Comparison of ENCODE assay signal across 15 cellular contexts in genomic region chr13:95955255-95955654, GRCh38.
DNase-seq lines count a peak whose midpoint lies in the region; ATAC-seq and TF ChIP-seq lines count a peak whose summit lies in the region.
"Had no signal": no experiment of that assay in that cellular context is flagged by ENCODE, and none has a peak within 500 bp of the region (broad histone marks: within the 10 kb centered on the region; RNA-seq: fewer than 3 reads in every experiment).

No MANE protein-coding gene starts in this region.

- H3K27me3 ChIP-seq in dorsolateral prefrontal cortex, result no peaks in the 10 kb centered on the region

- H3K27ac ChIP-seq in dorsolateral prefrontal cortex, result no peak overlapping the region

- H3K27ac Mint-ChIP-seq in activated naive CD4-positive, alpha-beta T cell treated with anti-CD3 and anti-CD28 coated beads, Interleukin-2, amount 50 U/mL, for 72 hours, result no peak overlapping the region
- H3K27ac Mint-ChIP-seq: stimulated activated naive CD8-positive, alpha-beta T cell treated with anti-CD3 and anti-CD28 coated beads, Interleukin-15, Interleukin-2, amounts not matched to agents 100 ng/mL and 50 ng/mL, for 24 hours had no signal

- H3K36me3 Mint-ChIP-seq in activated naive CD4-positive, alpha-beta T cell treated with anti-CD3 and anti-CD28 coated beads, Interleukin-2, amount 50 U/mL, for 72 hours, result peaks cover 10 to 11% of the 10 kb centered on the region in 2 donors

- intact Hi-C loops in dorsolateral prefrontal cortex (cut with DNase I), result no loop called here

- no peak for TF ChIP-seq CTCF in dorsolateral prefrontal cortex (IDR thresholded peaks at IDR 0.05 in 54 of 56, conservative IDR thresholded peaks at IDR 0.05 in 2 of 56; ENCODE audit: low read depth in 1 of 56, partially characterized antibody in 56 of 56)

- ATAC-seq in GM18517 (IDR thresholded peaks at IDR 0.05; ENCODE audit: unreplicated experiment) (peak; percentile 92), GM21360 (IDR thresholded peaks at IDR 0.05; ENCODE audit: unreplicated experiment) (peak; percentile 79), HG02884 (IDR thresholded peaks at IDR 0.05; ENCODE audit: unreplicated experiment) (peak; percentile 89), HG03565 (IDR thresholded peaks at IDR 0.05; ENCODE audit: unreplicated experiment) (peak; percentile 79)
- ATAC-seq in activated naive CD4-positive, alpha-beta T cell treated with anti-CD3 and anti-CD28 coated beads, Interleukin-2, amount 50 U/mL, for 72 hours, result no peak
- ATAC-seq: K562, left cardiac atrium had no signal

- no peak for DNase-seq in activated naive CD4-positive, alpha-beta T cell treated with anti-CD3 and anti-CD28 coated beads, Interleukin-2, amount 50 U/mL, for 72 hours (ENCODE audit: low spot score in 2 of 2)
- no peak for DNase-seq in activated CD4-positive, alpha-beta T cell treated with anti-CD3 and anti-CD28 coated beads, Interleukin-2, amount 50 U/mL, for 48 hours
- DNase-seq in dorsolateral prefrontal cortex, result no peak
- no peak for DNase-seq in HPDE6-E6E7 (ENCODE audit: extremely low spot score)
- DNase-seq: activated CD4-positive, alpha-beta T cell treated with anti-CD3 and anti-CD28 coated beads, Interleukin-2, amount 50 U/mL, for 4 hours; left cardiac atrium; NCI-H1436; stimulated activated CD4-positive, alpha-beta T cell treated with anti-CD3 and anti-CD28 coated beads, Interleukin-4, amount 100 ng/mL, for 4 hours; T-helper 9 cell had no signal

- no peak overlapping the region for H3K4me3 ChIP-seq in dorsolateral prefrontal cortex
- H3K4me3 ChIP-seq: K562 had no signal

- peaks cover 18 to 20% of the 10 kb centered on the region in 2 donors for H3K9me3 Mint-ChIP-seq in activated naive CD4-positive, alpha-beta T cell treated with anti-CD3 and anti-CD28 coated beads, Interleukin-2, amount 50 U/mL, for 72 hours

Comparison
In these comparisons a context has a peak if more than half of its experiments do, and no peak if none do; other contexts are left out.
1. ATAC-seq: peak in GM18517 (single experiment), GM21360 (single experiment), HG02884 (single experiment) and HG03565 (single experiment); none in activated naive CD4-positive, alpha-beta T cell treated with anti-CD3 and anti-CD28 coated beads, Interleukin-2, amount 50 U/mL, for 72 hours (0 of 2).